In the genomic region with DNA sequence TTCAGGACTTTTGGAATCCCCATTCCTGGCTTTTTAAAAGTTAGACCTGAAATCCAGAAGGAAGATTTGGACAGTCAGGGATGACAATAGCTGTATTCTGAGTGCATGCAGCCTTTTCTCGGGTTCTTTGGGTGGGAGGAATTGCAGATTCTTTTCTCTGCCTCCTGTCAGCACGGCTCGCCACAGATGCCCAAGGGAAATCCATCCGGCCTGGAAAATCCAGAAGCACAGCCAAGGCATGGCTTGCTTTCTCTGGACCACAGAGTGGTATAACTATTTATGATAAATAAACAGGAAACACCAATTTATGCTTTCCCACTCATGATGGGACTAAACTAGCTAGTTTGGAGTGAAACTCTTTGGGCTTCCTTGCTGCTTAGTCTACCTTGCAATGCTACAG, we compare ENCODE assay signal across 12 cellular contexts. TPM values are rescaled to one million over a fixed set of nuclear protein-coding genes. Genes with fewer than 3 reads are reported as not detected.
A peak's percentile ranks its signal among the peaks of the same experiment; 100 is the strongest.
DNase-seq lines count a peak whose midpoint lies in the region; ATAC-seq and TF ChIP-seq lines count a peak whose summit lies in the region.
"Had no signal": no experiment of that assay in that cellular context is flagged by ENCODE, and none has a peak within 500 bp of the region (broad histone marks: within the 10 kb centered on the region; RNA-seq: fewer than 3 reads in every experiment).

No MANE protein-coding gene starts in this region.

- CTCF ChIA-PET in activated CD8-positive, alpha-beta T cell treated with anti-CD3 and anti-CD28 coated beads for 36 hours (lab: Charles Lee) = interaction anchor here (0.9 to 8.0 kb wide), 6 partner anchors 8 to 246 kb away, joined by 3 to 74 read pairs (median 3); no protein-coding TSS in a partner anchor

- H3K36me3 ChIP-seq in heart left ventricle (peaks cover 0 to 10% (median 0%) of the 10 kb centered on the region in 9 donors), suprapubic skin (no peaks in the 10 kb centered on the region)

- H3K27me3 Mint-ChIP-seq in T-helper 1 cell treated with Interleukin-12 subunit alpha and Interleukin-12 subunit beta and Interleukin-4 antibody, amounts not matched to agents 30 μg/mL and 1 μg/mL, for 36 hours (ENCODE audit: low read depth) = no peaks in the 10 kb centered on the region
- no peaks in the 10 kb centered on the region for H3K27me3 Mint-ChIP-seq in activated CD8-positive, alpha-beta T cell treated with anti-CD3 and anti-CD28 coated beads for 36 hours

- peak overlapping the region in 11 of 12 donors; percentile 2 to 71 (median 53) for H3K27ac ChIP-seq in heart left ventricle
- peak overlapping the region; percentile 31 for H3K27ac ChIP-seq in suprapubic skin

- in situ Hi-C loops in ACHN (cut with HindIII; ENCODE audit: low pct_ligation_motif_present, low pct_unique_long_range_greater_than_20kb, low sequenced_read_pairs) = no loop called here

- H3K27me3 ChIP-seq in heart left ventricle (no peaks in the 10 kb centered on the region), suprapubic skin (no peaks in the 10 kb centered on the region)

- H3K9me3 Mint-ChIP-seq in T-helper 1 cell treated with Interleukin-12 subunit alpha and Interleukin-12 subunit beta and Interleukin-4 antibody, amounts not matched to agents 30 μg/mL and 1 μg/mL, for 36 hours = peaks cover 10% of the 10 kb centered on the region
- peaks cover 4% of the 10 kb centered on the region for H3K9me3 Mint-ChIP-seq in activated CD8-positive, alpha-beta T cell treated with anti-CD3 and anti-CD28 coated beads for 36 hours

- peaks cover 79% of the 10 kb centered on the region for H3K4me1 Mint-ChIP-seq in T-helper 1 cell treated with Interleukin-12 subunit alpha and Interleukin-12 subunit beta and Interleukin-4 antibody, amounts not matched to agents 30 μg/mL and 1 μg/mL, for 36 hours (ENCODE audit: low read depth)
- H3K4me1 Mint-ChIP-seq in activated CD8-positive, alpha-beta T cell treated with anti-CD3 and anti-CD28 coated beads for 36 hours (ENCODE audit: low read depth) = peaks cover 38% of the 10 kb centered on the region

- peaks cover 13 to 99% (median 69%) of the 10 kb centered on the region in 12 donors for H3K4me1 ChIP-seq in heart left ventricle
- H3K4me1 ChIP-seq in suprapubic skin = peaks cover 29% of the 10 kb centered on the region

- DNase-seq in T-helper 1 cell (no peak), heart left ventricle (peak in 1 of 5 donors; percentile 53), suprapubic skin (ENCODE audit: low spot score in 2 of 2) (no peak), ACHN (no peak), DMS79 treated with DMSO at 0.1 percent for 48 hours (lab: John Stamatoyannopoulos, UW) (no peak)
- no peak for DNase-seq in activated CD8-positive, alpha-beta T cell treated with anti-CD3 and anti-CD28 coated beads for 36 hours
- DNase-seq: 8988T; activated CD4-positive, alpha-beta T cell treated with anti-CD3 and anti-CD28 coated beads, Interleukin-2, amount 50 U/mL, for 1 hour; effector CD8-positive, alpha-beta T cell; kidney glomerular epithelial cell had no signal

- intact Hi-C loops in activated CD8-positive, alpha-beta T cell treated with anti-CD3 and anti-CD28 coated beads for 36 hours (cut with micrococcal nuclease) = no loop called here
- intact Hi-C loops in heart left ventricle (cut with DNase I) = loop anchor here in 3 of 10 donors (5.0 to 10.0 kb wide), 3 partner anchors 82 to 102 kb away; no protein-coding TSS in a partner anchor

- peak overlapping the region; percentile 86 for H3K4me3 Mint-ChIP-seq in T-helper 1 cell treated with Interleukin-12 subunit alpha and Interleukin-12 subunit beta and Interleukin-4 antibody, amounts not matched to agents 30 μg/mL and 1 μg/mL, for 36 hours
- H3K4me3 Mint-ChIP-seq in activated CD8-positive, alpha-beta T cell treated with anti-CD3 and anti-CD28 coated beads for 36 hours = peak overlapping the region; percentile 65

- peaks cover 30% of the 10 kb centered on the region for H3K36me3 Mint-ChIP-seq in T-helper 1 cell treated with Interleukin-12 subunit alpha and Interleukin-12 subunit beta and Interleukin-4 antibody, amounts not matched to agents 30 μg/mL and 1 μg/mL, for 36 hours (ENCODE audit: low read depth)
- H3K36me3 Mint-ChIP-seq in activated CD8-positive, alpha-beta T cell treated with anti-CD3 and anti-CD28 coated beads for 36 hours (ENCODE audit: low read depth) = peaks cover 3% of the 10 kb centered on the region

- H3K27ac Mint-ChIP-seq in T-helper 1 cell treated with Interleukin-12 subunit alpha and Interleukin-12 subunit beta and Interleukin-4 antibody, amounts not matched to agents 30 μg/mL and 1 μg/mL, for 36 hours = peak overlapping the region; percentile 95
- H3K27ac Mint-ChIP-seq in activated CD8-positive, alpha-beta T cell treated with anti-CD3 and anti-CD28 coated beads for 36 hours = peak overlapping the region; percentile 90

- no peak for TF ChIP-seq EP300 in suprapubic skin (IDR thresholded peaks at IDR 0.05)

- POLR2A ChIA-PET in activated CD8-positive, alpha-beta T cell treated with anti-CD3 and anti-CD28 coated beads for 36 hours (lab: Charles Lee) = interaction anchor here (0.7 to 1.4 kb wide), 4 partner anchors 9 to 332 kb away, joined by 3 to 5 read pairs (median 4); partner anchors contain the start of gene TXN

- TF ChIP-seq CTCF in activated CD8-positive, alpha-beta T cell treated with anti-CD3 and anti-CD28 coated beads for 36 hours (IDR thresholded peaks at IDR 0.05) = no peak
- TF ChIP-seq CTCF in heart left ventricle (IDR thresholded peaks at IDR 0.05) (no peak), suprapubic skin (IDR thresholded peaks at IDR 0.05) (no peak)

- WGBS in heart left ventricle, 4 donors = 13 to 23% (median 16%) methylated on average over 4 of the region's 4 CpGs
- WGBS in suprapubic skin = 42% methylated on average over 4 of the region's 4 CpGs

- no peak for ATAC-seq in activated CD8-positive, alpha-beta T cell treated with anti-CD3 and anti-CD28 coated beads for 36 hours
- peak in 2 of 4 donors; percentile 12 to 21 for ATAC-seq in heart left ventricle
- no peak for ATAC-seq in GM18909 (IDR thresholded peaks at IDR 0.05; ENCODE audit: poor library complexity, unreplicated experiment)

- TF ChIP-seq POLR2A in heart left ventricle (IDR thresholded peaks at IDR 0.05) (no peak), suprapubic skin (IDR thresholded peaks at IDR 0.05) (no peak)

- H3K4me3 ChIP-seq in heart left ventricle (peak overlapping the region in 4 of 12 donors; percentile 3 to 41 (median 24)), suprapubic skin (no peak overlapping the region)

- H3K9me3 ChIP-seq in heart left ventricle (peaks cover 0 to 6% (median 0%) of the 10 kb centered on the region in 12 donors), suprapubic skin (no peaks in the 10 kb centered on the region)

RNA-seq across cellular contexts. Expression of gene C9orf152, which starts 59.1 kb away (rescaled TPM):
- not detected for total RNA-seq in activated CD8-positive, alpha-beta T cell treated with anti-CD3 and anti-CD28 coated beads for 36 hours
- total RNA-seq in heart left ventricle (not detected), suprapubic skin (10 to 100 TPM in 2 of 4 donors, 1 to 10 TPM in 2; 8.6 to 14.9 (median 10.9) TPM)
- polyA plus RNA-seq in heart left ventricle = not detected

Comparison
In these comparisons a context has a peak if more than half of its experiments do, and no peak if none do; other contexts are left out.
1. RNA of gene C9orf152, which starts 59.1 kb away (total RNA-seq): 8.6 to 14.9 TPM in suprapubic skin; not detected in activated CD8-positive, alpha-beta T cell treated with anti-CD3 and anti-CD28 coated beads for 36 hours and not detected in heart left ventricle; every median in the first group is over 4 times any median in the second.